Comparison of ENCODE assay signal across 8 cellular contexts in the genomic region with DNA sequence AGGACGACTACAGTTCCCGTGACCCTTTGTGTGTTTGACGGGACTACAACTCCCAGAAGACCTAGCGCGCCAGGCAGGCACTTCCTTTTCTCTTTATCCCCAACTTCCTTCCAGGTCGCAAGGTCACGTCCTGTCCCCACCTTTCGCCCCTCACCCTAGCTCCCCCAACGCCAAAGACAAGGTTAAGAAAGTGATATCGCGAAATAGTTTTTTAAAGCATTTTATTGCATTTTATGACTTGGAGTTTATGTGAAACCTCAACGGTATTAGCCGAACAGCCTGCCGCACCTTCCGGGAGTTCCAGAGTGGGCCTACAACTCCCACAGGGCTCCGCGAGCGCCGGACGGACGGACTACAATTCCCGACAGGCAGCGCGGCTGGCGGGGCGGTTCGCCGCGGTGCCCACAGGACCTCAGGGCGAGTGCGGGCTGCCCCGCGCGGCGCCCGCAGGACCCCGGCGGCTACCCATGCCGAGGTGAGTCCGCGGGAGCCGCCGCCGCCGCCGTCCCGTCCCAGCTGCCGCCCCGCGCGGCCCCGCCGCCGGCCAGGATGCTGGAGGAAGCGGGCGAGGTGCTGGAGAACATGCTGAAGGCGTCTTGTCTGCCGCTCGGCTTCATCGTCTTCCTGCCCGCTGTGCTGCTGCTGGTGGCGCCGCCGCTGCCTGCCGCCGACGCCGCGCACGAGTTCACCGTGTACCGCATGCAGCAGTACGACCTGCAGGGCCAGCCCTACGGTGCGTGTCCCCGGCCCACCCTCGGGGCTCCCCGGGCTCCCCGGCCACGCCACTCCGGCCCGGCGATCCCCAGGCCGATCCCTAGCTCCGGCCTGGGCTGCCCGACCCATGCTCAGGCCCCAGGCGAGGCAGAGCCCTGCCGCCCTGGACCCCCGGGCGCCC. TPM values are rescaled to one million over a fixed set of nuclear protein-coding genes. Genes with fewer than 3 reads are reported as not detected.
A peak's percentile ranks its signal among the peaks of the same experiment; 100 is the strongest.
DNase-seq lines count a peak whose midpoint lies in the region; ATAC-seq, FAIRE-seq and TF ChIP-seq lines count a peak whose summit lies in the region.

A gene with protein sequence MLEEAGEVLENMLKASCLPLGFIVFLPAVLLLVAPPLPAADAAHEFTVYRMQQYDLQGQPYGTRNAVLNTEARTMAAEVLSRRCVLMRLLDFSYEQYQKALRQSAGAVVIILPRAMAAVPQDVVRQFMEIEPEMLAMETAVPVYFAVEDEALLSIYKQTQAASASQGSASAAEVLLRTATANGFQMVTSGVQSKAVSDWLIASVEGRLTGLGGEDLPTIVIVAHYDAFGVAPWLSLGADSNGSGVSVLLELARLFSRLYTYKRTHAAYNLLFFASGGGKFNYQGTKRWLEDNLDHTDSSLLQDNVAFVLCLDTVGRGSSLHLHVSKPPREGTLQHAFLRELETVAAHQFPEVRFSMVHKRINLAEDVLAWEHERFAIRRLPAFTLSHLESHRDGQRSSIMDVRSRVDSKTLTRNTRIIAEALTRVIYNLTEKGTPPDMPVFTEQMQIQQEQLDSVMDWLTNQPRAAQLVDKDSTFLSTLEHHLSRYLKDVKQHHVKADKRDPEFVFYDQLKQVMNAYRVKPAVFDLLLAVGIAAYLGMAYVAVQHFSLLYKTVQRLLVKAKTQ (plus strand): TSS at position 449 of the 895 bp plus-strand sequence. CDS start 101 bp downstream, at position 550.

- H3K9me3 ChIP-seq in HUES64 (ENCODE audit: insufficient read depth, low read depth, low read length) = no peaks in the 10 kb centered on the region
- no peaks in the 10 kb centered on the region for H3K9me3 ChIP-seq in OCI-LY1 (ENCODE audit: low read length)
- H3K9me3 ChIP-seq in mesodermal cell (ENCODE audit: control insufficient read depth, low read length) = no peaks in the 10 kb centered on the region

- H3K27me3 ChIP-seq in HUES64 (ENCODE audit: insufficient read depth, low read length) (no peaks in the 10 kb centered on the region), OCI-LY1 (ENCODE audit: insufficient read depth, low read length) (no peaks in the 10 kb centered on the region)

- H3K9me2 ChIP-seq in OCI-LY1 (ENCODE audit: low read depth, low read length) = no peaks in the 10 kb centered on the region

- peak within 1 kb of the TSS; percentile 68; the same call in 1 of the 2 replicates for H3K27ac ChIP-seq in HUES64 (ENCODE audit: low read depth, low read length)
- peak within 1 kb of the TSS; percentile 71 for H3K27ac ChIP-seq in OCI-LY1 (ENCODE audit: low read depth, low read length, poor library complexity, severe bottlenecking)
- no peak within 1 kb of the TSS for H3K27ac ChIP-seq in mesodermal cell (ENCODE audit: low read depth, low read length, severe bottlenecking)

- FAIRE-seq in endometrium (lab: Jason Lieb, UNC) = peak; percentile 77

- WGBS in HUES64 = under 1% methylated on average over 90 of the region's 90 CpGs
- 0% methylated on average over 66 to 73 of the region's 90 CpGs for WGBS in mesodermal cell (ENCODE audit: insufficient coverage in 2 of 2), 2 experiments

- peaks cover 35% of the 10 kb centered on the region for H3K79me2 ChIP-seq in OCI-LY1 (ENCODE audit: insufficient read depth, low read length)

- peak within 1 kb of the TSS; percentile 85 for H3K4me3 ChIP-seq in HUES64 (ENCODE audit: low read length)
- peak within 1 kb of the TSS; percentile 91 for H3K4me3 ChIP-seq in OCI-LY1 (ENCODE audit: low read depth, low read length, poor library complexity, severe bottlenecking)
- peak within 1 kb of the TSS; percentile 91 for H3K4me3 ChIP-seq in mesodermal cell (ENCODE audit: extremely low read depth, insufficient read depth, low read length, poor library complexity, severe bottlenecking)

- 0 out of 2 replicates have a peak, but pooled peaks cover 6% of the 10 kb centered on the region for H3K36me3 ChIP-seq in HUES64 (ENCODE audit: insufficient read depth, low read length)
- H3K36me3 ChIP-seq in OCI-LY1 (ENCODE audit: insufficient read depth, low read length) = peaks cover 13% of the 10 kb centered on the region; the same call in 1 of the 2 replicates
- peaks cover 23% of the 10 kb centered on the region for H3K36me3 ChIP-seq in mesodermal cell (ENCODE audit: control insufficient read depth, insufficient read depth, low read length)

- H3K9ac ChIP-seq in HUES64 (ENCODE audit: low read depth, low read length) = peak within 1 kb of the TSS; percentile 88
- peak within 1 kb of the TSS; percentile 98 for H3K9ac ChIP-seq in OCI-LY1 (ENCODE audit: low read length)

- no peaks in the 10 kb centered on the region for H4K20me1 ChIP-seq in OCI-LY1 (ENCODE audit: insufficient read depth, low read length)

- peaks cover 9% of the 10 kb centered on the region; the same call in 1 of the 2 replicates for H3K4me1 ChIP-seq in HUES64 (ENCODE audit: insufficient read depth, low read length)
- peaks cover 30% of the 10 kb centered on the region for H3K4me1 ChIP-seq in OCI-LY1 (ENCODE audit: insufficient read depth, low read length, severe bottlenecking)
- peaks cover 13% of the 10 kb centered on the region for H3K4me1 ChIP-seq in mesodermal cell (ENCODE audit: control insufficient read depth, insufficient read depth, low read length, poor library complexity, severe bottlenecking)

- peak; percentile 59 for ATAC-seq in GM21447 (IDR thresholded peaks at IDR 0.05; ENCODE audit: unreplicated experiment)

- no peaks in the 10 kb centered on the region for H3F3A ChIP-seq in OCI-LY1 (ENCODE audit: insufficient read depth, low read length)

- DNase-seq in COR-L47 (lab: John Stamatoyannopoulos, UW) = peak; percentile 88
- DNase-seq in activated CD8-positive, alpha-beta memory T cell treated with anti-CD3 and anti-CD28 coated beads, Interleukin-2, amount 50 U/mL, for 4 hours = peak; percentile 94
- peak; percentile 86 to 91 for DNase-seq in stimulated activated CD8-positive, alpha-beta memory T cell treated with anti-CD3 and anti-CD28 coated beads, Interleukin-15, amount 100 ng/mL, for 4 hours (ENCODE audit: low read depth in 2 of 2)

- TF ChIP-seq CTCF in OCI-LY1 (IDR thresholded peaks at IDR 0.05; ENCODE audit: low read length) = no peak

- peak within 1 kb of the TSS; percentile 77 for H2AFZ ChIP-seq in OCI-LY1 (ENCODE audit: low read length)

- H3K4me2 ChIP-seq in OCI-LY1 (ENCODE audit: low read length) = peak within 1 kb of the TSS; percentile 99

RNA-seq across cellular contexts. Expression of the gene that starts here (rescaled TPM):
- polyA plus RNA-seq in HUES64 (2013, experiment 1 of 2) = 70.1 TPM
- 66.4 TPM for polyA plus RNA-seq in HUES64 (2013, experiment 2 of 2)
- polyA plus RNA-seq in mesodermal cell (2013, experiment 1 of 2) = 47.9 TPM
- 36.7 TPM for polyA plus RNA-seq in mesodermal cell (2013, experiment 2 of 2)
